Comparison of ENCODE assay signal across 18 cellular contexts in genomic region chr1:53339736-53340385, GRCh38. TPM values are rescaled to one million over a fixed set of nuclear protein-coding genes. Genes with fewer than 3 reads are reported as not detected.
A peak's percentile ranks its signal among the peaks of the same experiment; 100 is the strongest.
DNase-seq lines count a peak whose midpoint lies in the region; ATAC-seq and TF ChIP-seq lines count a peak whose summit lies in the region.
"Had no signal": no experiment of that assay in that cellular context is flagged by ENCODE, and none has a peak within 500 bp of the region (broad histone marks: within the 10 kb centered on the region; RNA-seq: fewer than 3 reads in every experiment).

No MANE protein-coding gene starts in this region.

- peaks cover 18% of the 10 kb centered on the region for H3K4me1 Mint-ChIP-seq in activated T-cell treated with anti-CD3 and anti-CD28 coated beads, Interleukin-2, amount 50 U/mL, for 24 hours (ENCODE audit: low read depth)
- peaks cover 12% of the 10 kb centered on the region for H3K4me1 Mint-ChIP-seq in activated T-cell treated with anti-CD3 and anti-CD28 coated beads, Interleukin-2, amount 50 U/mL, for 4 hours (ENCODE audit: low read depth)
- H3K4me1 Mint-ChIP-seq in stimulated activated effector memory CD8-positive, alpha-beta T cell treated with anti-CD3 and anti-CD28 coated beads, Interleukin-12 subunit alpha, Interleukin-12 subunit beta, amount 100 ng/mL, for 72 hours: peaks cover 28% of the 10 kb centered on the region

- no peak overlapping the region for H3K4me3 ChIP-seq in adrenal gland
- H3K4me3 ChIP-seq: ovary had no signal

- H3K9me3 Mint-ChIP-seq in activated T-cell treated with anti-CD3 and anti-CD28 coated beads, Interleukin-2, amount 50 U/mL, for 24 hours: peaks cover 14% of the 10 kb centered on the region
- H3K9me3 Mint-ChIP-seq in activated T-cell treated with anti-CD3 and anti-CD28 coated beads, Interleukin-2, amount 50 U/mL, for 4 hours: no peaks in the 10 kb centered on the region
- peaks cover 6% of the 10 kb centered on the region for H3K9me3 Mint-ChIP-seq in stimulated activated effector memory CD8-positive, alpha-beta T cell treated with anti-CD3 and anti-CD28 coated beads, Interleukin-12 subunit alpha, Interleukin-12 subunit beta, amount 100 ng/mL, for 72 hours
- H3K9me3 Mint-ChIP-seq: activated naive CD8-positive, alpha-beta T cell treated with anti-CD3 and anti-CD28 coated beads, Interleukin-2, amount 10 ng/mL, durations not matched to agents 7 days and 5 days had no signal

- ATAC-seq in activated T-cell treated with anti-CD3 and anti-CD28 coated beads, Interleukin-2, amount 50 U/mL, for 4 hours: no peak
- ATAC-seq in left lobe of liver: no peak
- ATAC-seq in stimulated activated effector memory CD8-positive, alpha-beta T cell treated with anti-CD3 and anti-CD28 coated beads, Interleukin-12 subunit alpha, Interleukin-12 subunit beta, amount 100 ng/mL, for 72 hours: no peak
- ATAC-seq: right cardiac atrium, T-cell had no signal

- no peak for TF ChIP-seq POLR2A in adrenal gland (IDR thresholded peaks at IDR 0.05)

- peaks cover 4% of the 10 kb centered on the region for H3K36me3 Mint-ChIP-seq in activated T-cell treated with anti-CD3 and anti-CD28 coated beads, Interleukin-2, amount 50 U/mL, for 24 hours (ENCODE audit: low read depth)
- H3K36me3 Mint-ChIP-seq in activated T-cell treated with anti-CD3 and anti-CD28 coated beads, Interleukin-2, amount 50 U/mL, for 4 hours (ENCODE audit: insufficient read depth): no peaks in the 10 kb centered on the region
- peaks cover 20% of the 10 kb centered on the region for H3K36me3 Mint-ChIP-seq in stimulated activated effector memory CD8-positive, alpha-beta T cell treated with anti-CD3 and anti-CD28 coated beads, Interleukin-12 subunit alpha, Interleukin-12 subunit beta, amount 100 ng/mL, for 72 hours
- H3K36me3 Mint-ChIP-seq: T-cell had no signal

- H3K36me3 ChIP-seq in adrenal gland (replicated peaks in 1 of 2): no peaks in the 10 kb centered on the region
- H3K36me3 ChIP-seq: BE2C, ovary had no signal

- H3K4me3 Mint-ChIP-seq in activated T-cell treated with anti-CD3 and anti-CD28 coated beads, Interleukin-2, amount 50 U/mL, for 24 hours: no peak overlapping the region
- no peak overlapping the region for H3K4me3 Mint-ChIP-seq in activated T-cell treated with anti-CD3 and anti-CD28 coated beads, Interleukin-2, amount 50 U/mL, for 4 hours
- H3K4me3 Mint-ChIP-seq in stimulated activated effector memory CD8-positive, alpha-beta T cell treated with anti-CD3 and anti-CD28 coated beads, Interleukin-12 subunit alpha, Interleukin-12 subunit beta, amount 100 ng/mL, for 72 hours: no peak overlapping the region
- H3K4me3 Mint-ChIP-seq: activated naive CD8-positive, alpha-beta T cell treated with anti-CD3 and anti-CD28 coated beads, Interleukin-2, amount 10 ng/mL, durations not matched to agents 7 days and 5 days; T-cell had no signal

- peak overlapping the region; percentile 70 for H3K27ac Mint-ChIP-seq in activated T-cell treated with anti-CD3 and anti-CD28 coated beads, Interleukin-2, amount 50 U/mL, for 24 hours
- H3K27ac Mint-ChIP-seq in stimulated activated effector memory CD8-positive, alpha-beta T cell treated with anti-CD3 and anti-CD28 coated beads, Interleukin-12 subunit alpha, Interleukin-12 subunit beta, amount 100 ng/mL, for 72 hours: peak overlapping the region; percentile 7
- H3K27ac Mint-ChIP-seq: activated naive CD8-positive, alpha-beta T cell treated with anti-CD3 and anti-CD28 coated beads, Interleukin-2, amount 10 ng/mL, durations not matched to agents 7 days and 5 days; T-cell had no signal

- H3K27ac ChIP-seq in adrenal gland: no peak overlapping the region
- H3K27ac ChIP-seq: ovary had no signal

- no peaks in the 10 kb centered on the region for H3K27me3 Mint-ChIP-seq in activated T-cell treated with anti-CD3 and anti-CD28 coated beads, Interleukin-2, amount 50 U/mL, for 24 hours
- H3K27me3 Mint-ChIP-seq in activated T-cell treated with anti-CD3 and anti-CD28 coated beads, Interleukin-2, amount 50 U/mL, for 4 hours (ENCODE audit: low read depth): no peaks in the 10 kb centered on the region
- H3K27me3 Mint-ChIP-seq: activated naive CD8-positive, alpha-beta T cell treated with anti-CD3 and anti-CD28 coated beads, Interleukin-2, amount 10 ng/mL, durations not matched to agents 7 days and 5 days; T-cell had no signal

- peaks cover 5% of the 10 kb centered on the region for H3K27me3 ChIP-seq in adrenal gland
- H3K27me3 ChIP-seq: BE2C, ovary had no signal

- no peaks in the 10 kb centered on the region for H3K9me3 ChIP-seq in adrenal gland (replicated peaks in 1 of 3)
- H3K9me3 ChIP-seq: BE2C, ovary had no signal

- no peak for TF ChIP-seq CTCF in adrenal gland (IDR thresholded peaks at IDR 0.05)

- 57 to 76% (median 67%) methylated on average over 5 of the region's 5 CpGs for WGBS in adrenal gland, 4 donors

- no peaks in the 10 kb centered on the region for H3K4me1 ChIP-seq in adrenal gland (replicated peaks in 1 of 2)
- H3K4me1 ChIP-seq: BE2C had no signal

- intact Hi-C loops in adrenal gland (cut with DNase I): no loop called here

- peak; percentile 16 for DNase-seq in activated T-cell treated with anti-CD3 and anti-CD28 coated beads, Interleukin-2, amount 50 U/mL, for 24 hours
- no peak for DNase-seq in activated T-cell treated with anti-CD3 and anti-CD28 coated beads, Interleukin-2, amount 50 U/mL, for 4 hours
- DNase-seq in adrenal gland: peak in 4 of 7 donors; percentile 3 to 17 (median 12)
- DNase-seq in left lobe of liver (ENCODE audit: low spot score): peak; percentile 33
- DNase-seq in stimulated activated effector memory CD8-positive, alpha-beta T cell treated with anti-CD3 and anti-CD28 coated beads, Interleukin-12 subunit alpha, Interleukin-12 subunit beta, amount 100 ng/mL, for 72 hours (ENCODE audit: low spot score in 2 of 2): peak in 1 of 2 donors; percentile 40
- DNase-seq in NCI-H345 treated with DMSO at 0.1 percent for 48 hours (lab: John Stamatoyannopoulos, UW; ENCODE audit: unreplicated experiment): no peak
- no peak for DNase-seq in amygdala (lab: John Stamatoyannopoulos, UW)
- no peak for DNase-seq in NCI-H146 (lab: John Stamatoyannopoulos, UW)
- DNase-seq: activated CD4-positive, alpha-beta T cell treated with anti-CD3 and anti-CD28 coated beads for 4 hours; activated naive CD8-positive, alpha-beta T cell treated with anti-CD3 and anti-CD28 coated beads, Interleukin-2, amount 10 ng/mL, durations not matched to agents 7 days and 5 days; activated T-cell treated with anti-CD3 and anti-CD28 coated beads for 4 hours; BE2C; mammary epithelial cell; NCI-H187; NCI-H226; right cardiac atrium had no signal

RNA-seq across cellular contexts. Expression of gene LRP8, which starts 12.0 kb away (rescaled TPM):
- total RNA-seq in activated T-cell treated with anti-CD3 and anti-CD28 coated beads, Interleukin-2, amount 50 U/mL, for 4 hours: 10 to 100 TPM; 53.1 to 58.0 (median 54.6) TPM
- total RNA-seq in adrenal gland: 1 to 10 TPM in 7 of 8 donors, under 1 TPM in 1; 0.66 to 7.0 (median 2.7) TPM
- polyA plus RNA-seq in adrenal gland: 1 to 10 TPM in 1 of 3 donors, under 1 TPM in 2; 0.64 to 7.6 (median 0.72) TPM
- 0.33 TPM for total RNA-seq in left lobe of liver

Comparison
In these comparisons a context has a peak if more than half of its experiments do, and no peak if none do; other contexts are left out.
1. DNase-seq: peak in activated T-cell treated with anti-CD3 and anti-CD28 coated beads, Interleukin-2, amount 50 U/mL, for 24 hours (single experiment), adrenal gland (4 of 7) and left lobe of liver (single experiment); none in activated T-cell treated with anti-CD3 and anti-CD28 coated beads, Interleukin-2, amount 50 U/mL, for 4 hours (single experiment), NCI-H345 treated with DMSO at 0.1 percent for 48 hours (single experiment), amygdala (0 of 56) and NCI-H146 (single experiment).
2. RNA of gene LRP8, which starts 12.0 kb away (total RNA-seq): 53.1 to 58.0 TPM in activated T-cell treated with anti-CD3 and anti-CD28 coated beads, Interleukin-2, amount 50 U/mL, for 4 hours; 0.66 to 7.0 TPM in adrenal gland and 0.33 TPM in left lobe of liver (single experiment); every median in the first group is over 4 times any median in the second.